8 cellular contexts compared by ENCODE assay signal in genomic region chrX:54640103-54640428, GRCh38.
DNase-seq lines count a peak whose midpoint lies in the region; ATAC-seq and TF ChIP-seq lines count a peak whose summit lies in the region.

No MANE protein-coding gene starts in this region.

- H3K27ac ChIP-seq in foreskin keratinocyte (peak overlapping the region; percentile 98), skeletal muscle tissue (ENCODE audit: low read depth, low read length) (peak overlapping the region; percentile 91)

- DNase-seq in H7 (no peak), foreskin keratinocyte (no peak), AML-193 (lab: John Stamatoyannopoulos, UW) (no peak), putamen (ENCODE audit: low spot score) (no peak), NCI-H748 treated with DMSO at 0.1 percent for 48 hours (lab: John Stamatoyannopoulos, UW) (no peak)

- no peaks in the 10 kb centered on the region for H3K27me3 ChIP-seq in H7 (ENCODE audit: control insufficient read depth, insufficient read depth, low read length)
- H3K27me3 ChIP-seq in foreskin keratinocyte, result no peaks in the 10 kb centered on the region
- no peaks in the 10 kb centered on the region for H3K27me3 ChIP-seq in skeletal muscle tissue (ENCODE audit: control insufficient read depth in 3 of 3, insufficient read depth in 3 of 3, low read length in 3 of 3)

- peaks cover 4% of the 10 kb centered on the region for H3K4me1 ChIP-seq in foreskin keratinocyte
- peaks cover 6 to 13% (median 12%) of the 10 kb centered on the region in 3 donors for H3K4me1 ChIP-seq in skeletal muscle tissue (ENCODE audit: control insufficient read depth in 3 of 3, insufficient read depth in 3 of 3, low read length in 3 of 3)

- H3K4me3 ChIP-seq in H7 (ENCODE audit: insufficient read depth, low read depth, low read length) (peak overlapping the region; percentile 60), WI38 (ENCODE audit: low read depth, low read length) (peak overlapping the region; percentile 41; the same call in 1 of the 2 replicates), skeletal muscle tissue (ENCODE audit: low read length in 3 of 3) (peak overlapping the region; percentile 38 to 59 (median 55))

- ATAC-seq in foreskin keratinocyte, result no peak
- ATAC-seq in GM19035 (IDR thresholded peaks at IDR 0.05; ENCODE audit: unreplicated experiment), result no peak

- no peaks in the 10 kb centered on the region for H3K36me3 ChIP-seq in H7 (replicated peaks; ENCODE audit: control insufficient read depth, insufficient read depth, low read length)
- no peaks in the 10 kb centered on the region for H3K36me3 ChIP-seq in skeletal muscle tissue (ENCODE audit: control insufficient read depth in 3 of 3, insufficient read depth in 3 of 3, low read length in 3 of 3)

- no peak for TF ChIP-seq CTCF in WI38 (IDR thresholded peaks at IDR 0.05; ENCODE audit: low read depth, low read length)
- no peak for TF ChIP-seq CTCF in foreskin keratinocyte (conservative IDR thresholded peaks at IDR 0.05)

- no peaks in the 10 kb centered on the region for H3K9me3 ChIP-seq in skeletal muscle tissue (ENCODE audit: control insufficient read depth in 3 of 3, low read length in 3 of 3)

- H3K9ac ChIP-seq in skeletal muscle tissue (ENCODE audit: low read depth in 1 of 3, low read length in 3 of 3), result peak overlapping the region; percentile 64 to 83 (median 82)
